In genomic region chr5:72602696-72603685, GRCh38 we compare ENCODE assay signal across 26 cellular contexts.
DNase-seq lines count a peak whose midpoint lies in the region; ATAC-seq, FAIRE-seq and TF ChIP-seq lines count a peak whose summit lies in the region.
"Had no signal": no experiment of that assay in that cellular context is flagged by ENCODE, and none has a peak within 500 bp of the region (broad histone marks: within the 10 kb centered on the region; RNA-seq: fewer than 3 reads in every experiment).

No MANE protein-coding gene starts in this region.

- H3K79me2 ChIP-seq in HepG2 (ENCODE audit: insufficient read depth, low read length), result no peaks in the 10 kb centered on the region
- H3K79me2 ChIP-seq in endothelial cell of umbilical vein (ENCODE audit: control insufficient read depth, insufficient read depth, low read length), result no peaks in the 10 kb centered on the region

- H3K27ac ChIP-seq in HepG2 (ENCODE audit: extremely low read length, insufficient read depth, low read length), result no peak overlapping the region
- H3K27ac ChIP-seq in right lobe of liver, result peak overlapping the region in 1 of 3 donors; percentile 20
- peak overlapping the region; percentile 97 for H3K27ac ChIP-seq in endothelial cell of umbilical vein (ENCODE audit: insufficient read depth, low read depth, low read length)
- H3K27ac ChIP-seq in mucosa of rectum (ENCODE audit: low read depth in 2 of 2, low read length in 2 of 2), result peak overlapping the region; percentile 9 to 38
- H3K27ac ChIP-seq in upper lobe of right lung, result peak overlapping the region; percentile 6
- H3K27ac ChIP-seq in pancreas, result no peak overlapping the region
- H3K27ac ChIP-seq: brain microvascular endothelial cell, C4-2B, KMS-11 had no signal

- in situ Hi-C loops in HepG2 (cut with HindIII; ENCODE audit: extremely low pct_ligation_motif_present, low pct_unique_long_range_greater_than_20kb), result no loop called here

- H3K9me1 ChIP-seq in endothelial cell of umbilical vein (replicated peaks; ENCODE audit: control insufficient read depth, extremely low read depth, insufficient read depth, low read length), result no peaks in the 10 kb centered on the region

- POLR2A ChIA-PET in HepG2 (lab: Yijun Ruan, JAX) (no interaction called here), endothelial cell of umbilical vein (lab: Charles Lee) (no interaction called here)

- H2AFZ ChIP-seq in HepG2 (ENCODE audit: low read length) (no peak overlapping the region), endothelial cell of umbilical vein (ENCODE audit: low read depth, low read length) (peak overlapping the region; percentile 53)

- peaks cover 5% of the 10 kb centered on the region; the same call in 1 of the 2 replicates for H3K9me3 ChIP-seq in HepG2 (ENCODE audit: low read length)
- H3K9me3 ChIP-seq in right lobe of liver, result no peaks in the 10 kb centered on the region
- no peaks in the 10 kb centered on the region for H3K9me3 ChIP-seq in endothelial cell of umbilical vein (replicated peaks; ENCODE audit: control insufficient read depth, insufficient read depth, low read length)
- H3K9me3 ChIP-seq in mucosa of rectum (ENCODE audit: control insufficient read depth in 2 of 2, low read length in 2 of 2), result no peaks in the 10 kb centered on the region
- peaks cover 4% of the 10 kb centered on the region for H3K9me3 ChIP-seq in upper lobe of right lung
- H3K9me3 ChIP-seq in pancreas, result no peaks in the 10 kb centered on the region

- dilution Hi-C loops in endothelial cell of umbilical vein (cut with MboI; ENCODE audit: extremely low pct_ligation_motif_present, low sequenced_read_pairs), result no loop called here

- no peak for TF ChIP-seq RAD21 in HepG2 (CRISPR knock-in tag; IDR thresholded peaks at IDR 0.05)

- H3K27me3 ChIP-seq in HepG2 (ENCODE audit: control insufficient read depth in 1 of 2, insufficient read depth in 2 of 2, low read length in 2 of 2), result peaks cover 0 to 6% of the 10 kb centered on the region in 2 experiments; a peak in 1 of 5 replicates
- no peaks in the 10 kb centered on the region for H3K27me3 ChIP-seq in right lobe of liver
- H3K27me3 ChIP-seq in endothelial cell of umbilical vein (ENCODE audit: control insufficient read depth in 2 of 2, insufficient read depth in 2 of 2, low read length in 2 of 2), result no peaks in the 10 kb centered on the region
- H3K27me3 ChIP-seq in mucosa of rectum (ENCODE audit: control insufficient read depth in 2 of 2, insufficient read depth in 2 of 2, low read length in 2 of 2), result no peaks in the 10 kb centered on the region
- H3K27me3 ChIP-seq in upper lobe of right lung, result no peaks in the 10 kb centered on the region
- H3K27me3 ChIP-seq in pancreas, result no peaks in the 10 kb centered on the region
- H3K27me3 ChIP-seq: brain microvascular endothelial cell had no signal

- no peak overlapping the region for H3K4me3 ChIP-seq in HepG2 (replicated peaks in 1 of 3; ENCODE audit: insufficient read depth in 1 of 3, low read depth in 2 of 3, low read length in 3 of 3)
- no peak overlapping the region for H3K4me3 ChIP-seq in right lobe of liver
- no peak overlapping the region for H3K4me3 ChIP-seq in endothelial cell of umbilical vein (replicated peaks in 1 of 3; ENCODE audit: insufficient read depth in 1 of 3, low read depth in 1 of 3, low read length in 3 of 3)
- H3K4me3 ChIP-seq in mucosa of rectum (ENCODE audit: low read length in 2 of 2), result peak overlapping the region in 1 of 2 donors; percentile 20
- H3K4me3 ChIP-seq in upper lobe of right lung, result no peak overlapping the region
- H3K4me3 ChIP-seq in pancreas, result no peak overlapping the region

- 46% methylated on average over 6 of the region's 6 CpGs for WGBS in HepG2 (ENCODE audit: low lambda C conversion rate)
- WGBS in right lobe of liver (ENCODE audit: insufficient coverage, low coverage, low lambda C conversion rate, missing lambda C conversion rate), result 59% methylated on average over 5 of the region's 6 CpGs
- WGBS in pancreas, 2 donors, result 65 to 72% methylated on average over 6 of the region's 6 CpGs

- FAIRE-seq in HepG2 (lab: Jason Lieb, UNC) (no peak), endothelial cell of umbilical vein (lab: Jason Lieb, UNC) (no peak), pancreas (lab: Jason Lieb, UNC) (no peak)
- FAIRE-seq: colon, urothelium cell line had no signal

- CTCF ChIA-PET in HepG2 (lab: Yijun Ruan, JAX; ENCODE audit: low intra/inter-chr PET ratio, low total read pairs) (no interaction called here), endothelial cell of umbilical vein (lab: Charles Lee) (interaction anchor here (1.1 to 3.3 kb wide), 7 partner anchors 8 to 237 kb away, joined by 4 to 22 read pairs (median 9); no protein-coding TSS in a partner anchor)

- intact Hi-C loops in HepG2 (cut with micrococcal nuclease; ENCODE audit: unreplicated experiment), result no loop called here
- intact Hi-C loops in right lobe of liver (cut with DNase I), result no loop called here
- intact Hi-C loops in endothelial cell of umbilical vein (cut with micrococcal nuclease), result loop anchor here (5.0 kb wide), 1 partner anchor 216 kb away; no protein-coding TSS in a partner anchor
- intact Hi-C loops in upper lobe of right lung (cut with DNase I), result no loop called here
- intact Hi-C loops in pancreas (cut with DNase I), result no loop called here

- TF ChIP-seq POLR2A in HepG2 (IDR thresholded peaks at IDR 0.05; ENCODE audit: insufficient read depth in 1 of 2, low read depth in 2 of 2, low read length in 2 of 2) (no peak), right lobe of liver (IDR thresholded peaks at IDR 0.05) (no peak), endothelial cell of umbilical vein (IDR thresholded peaks at IDR 0.05; ENCODE audit: low read depth, low read length) (no peak)

- no TSS peak for BruUV-seq in HepG2 (replicated peaks; lab: Mats Ljungman, UMichigan)
- BruUV-seq in endothelial cell of umbilical vein (replicated peaks; lab: Mats Ljungman, UMichigan), result no TSS peak

- DNase-seq in HepG2 (ENCODE audit: low spot score) (no peak), right lobe of liver (no peak), endothelial cell of umbilical vein (ENCODE audit: low read depth, low spot score) (no peak), upper lobe of right lung (no peak), pancreas (no peak), occipital lobe (lab: John Stamatoyannopoulos, UW) (no peak)
- DNase-seq: activated CD4-positive, alpha-beta T cell treated with anti-CD3 and anti-CD28 coated beads for 1 hour; activated CD8-positive, alpha-beta T cell treated with anti-CD3 and anti-CD28 coated beads, Interleukin-2, amount 10 ng/mL, durations not matched to agents 7 days and 5 days; activated gamma-delta T cell treated with Interleukin-2 at 50 U/mL for 16 hours; brain microvascular endothelial cell; Calu3; endodermal cell; left ventricle myocardium superior; NCI-H187 treated with DMSO at 0.1 percent for 48 hours; NCI-H345; NCI-H774; right cardiac atrium; SIG-M5; T-helper 1 cell had no signal

- TF ChIP-seq EP300 in HepG2 (IDR thresholded peaks at IDR 0.05; ENCODE audit: low read depth in 2 of 2, low read length in 2 of 2) (no peak), HepG2 (CRISPR knock-in tag; IDR thresholded peaks at IDR 0.05; ENCODE audit: borderline replicate concordance) (no peak)

- H4K20me1 ChIP-seq in HepG2 (ENCODE audit: insufficient read depth, low read length), result no peaks in the 10 kb centered on the region
- no peaks in the 10 kb centered on the region for H4K20me1 ChIP-seq in endothelial cell of umbilical vein (replicated peaks; ENCODE audit: control insufficient read depth, extremely low read depth, insufficient read depth, low read length)

- no peaks in the 10 kb centered on the region for H3K36me3 ChIP-seq in HepG2 (replicated peaks in 1 of 2; ENCODE audit: control insufficient read depth in 1 of 2, insufficient read depth in 2 of 2, low read length in 2 of 2)
- H3K36me3 ChIP-seq in right lobe of liver, result no peaks in the 10 kb centered on the region
- no peaks in the 10 kb centered on the region for H3K36me3 ChIP-seq in endothelial cell of umbilical vein (ENCODE audit: control insufficient read depth in 2 of 2, extremely low read depth in 1 of 2, insufficient read depth in 2 of 2, low read length in 2 of 2)
- H3K36me3 ChIP-seq in mucosa of rectum (ENCODE audit: control insufficient read depth in 2 of 2, insufficient read depth in 2 of 2, low read length in 2 of 2), result no peaks in the 10 kb centered on the region
- H3K36me3 ChIP-seq in upper lobe of right lung, result no peaks in the 10 kb centered on the region
- no peaks in the 10 kb centered on the region for H3K36me3 ChIP-seq in pancreas
- H3K36me3 ChIP-seq: brain microvascular endothelial cell had no signal

- peaks cover 12% of the 10 kb centered on the region; the same call in 1 of the 2 replicates for H3K4me1 ChIP-seq in HepG2 (ENCODE audit: insufficient read depth, low read length)
- H3K4me1 ChIP-seq in right lobe of liver, result no peaks in the 10 kb centered on the region
- H3K4me1 ChIP-seq in endothelial cell of umbilical vein (ENCODE audit: control insufficient read depth, extremely low read depth, insufficient read depth, low read length), result peaks cover 76% of the 10 kb centered on the region
- H3K4me1 ChIP-seq in mucosa of rectum (ENCODE audit: control insufficient read depth in 2 of 2, insufficient read depth in 2 of 2, low read length in 2 of 2), result peaks cover 27 to 35% of the 10 kb centered on the region in 2 donors
- H3K4me1 ChIP-seq in upper lobe of right lung, result peaks cover 12% of the 10 kb centered on the region
- peaks cover 0 to 2% (median 0%) of the 10 kb centered on the region in 3 donors for H3K4me1 ChIP-seq in pancreas

- no peak for ATAC-seq in HepG2
- ATAC-seq in right lobe of liver, result no peak
- ATAC-seq in upper lobe of right lung, result no peak
- no peak for ATAC-seq in pancreas
- no peak for ATAC-seq in GM21737 (IDR thresholded peaks at IDR 0.05; ENCODE audit: unreplicated experiment)
- ATAC-seq: activated CD8-positive, alpha-beta T cell treated with anti-CD3 and anti-CD28 coated beads, Interleukin-2, amount 10 ng/mL, durations not matched to agents 7 days and 5 days; HCT116 had no signal

- H3K9ac ChIP-seq in HepG2 (ENCODE audit: insufficient read depth, low read depth, low read length), result no peak overlapping the region
- peak overlapping the region; percentile 73 for H3K9ac ChIP-seq in endothelial cell of umbilical vein (replicated peaks; ENCODE audit: extremely low read depth, insufficient read depth, low read length)
- H3K9ac ChIP-seq in mucosa of rectum (ENCODE audit: low read depth in 1 of 2, low read length in 2 of 2), result no peak overlapping the region
- H3K9ac ChIP-seq: KMS-11 had no signal

- TF ChIP-seq CTCF in HepG2 (CRISPR knock-in tag; IDR thresholded peaks at IDR 0.05) (no peak), right lobe of liver (IDR thresholded peaks at IDR 0.05) (no peak), endothelial cell of umbilical vein (IDR thresholded peaks at IDR 0.05; ENCODE audit: extremely low read depth in 1 of 2, insufficient read depth in 1 of 2, low read depth in 1 of 2, low read length in 2 of 2) (no peak), upper lobe of right lung (IDR thresholded peaks at IDR 0.05) (no peak), pancreas (IDR thresholded peaks at IDR 0.05) (no peak)

- no peak overlapping the region for H3K4me2 ChIP-seq in HepG2 (ENCODE audit: low read depth, low read length)
- H3K4me2 ChIP-seq in endothelial cell of umbilical vein (ENCODE audit: insufficient read depth, low read length), result no peak overlapping the region
- H3K4me2 ChIP-seq: KMS-11 had no signal

TF ChIP-seq in HepG2, 621 proteins besides CTCF, POLR2A, EP300 and RAD21 (continues in another document):
- no peak for TF ChIP-seq EZH2 (conservative IDR thresholded peaks at IDR 0.05; ENCODE audit: low read depth, low read length)

Comparison
In these comparisons a context has a peak if more than half of its experiments do, and no peak if none do; other contexts are left out.
1. H3K27ac ChIP-seq: peak in endothelial cell of umbilical vein (single experiment), mucosa of rectum (2 of 2) and upper lobe of right lung (single experiment); none in HepG2 (single experiment) and pancreas (0 of 4).